Comparison of ENCODE assay signal across 24 cellular contexts in the genomic region with DNA sequence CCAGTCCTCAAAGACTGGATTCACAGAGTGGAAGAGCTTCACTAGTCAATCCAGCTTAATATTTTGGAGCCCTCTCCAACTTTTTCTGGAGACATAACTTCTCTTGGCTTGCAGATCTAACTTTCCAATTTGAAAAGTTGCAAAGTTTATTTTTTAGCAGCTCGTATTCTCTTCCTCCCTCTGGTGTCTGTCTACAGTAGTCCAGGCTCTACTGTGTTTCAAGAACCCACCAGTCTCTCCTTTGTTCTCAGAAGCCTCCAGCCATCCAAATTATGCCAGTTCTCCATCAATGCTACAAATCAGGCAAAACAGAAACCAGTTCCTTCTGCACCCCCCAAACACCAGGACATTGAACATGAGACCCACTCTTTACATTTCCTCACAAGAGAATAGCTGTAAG.
DNase-seq lines count a peak whose midpoint lies in the region; ATAC-seq and TF ChIP-seq lines count a peak whose summit lies in the region.
"Had no signal": no experiment of that assay in that cellular context is flagged by ENCODE, and none has a peak within 500 bp of the region (broad histone marks: within the 10 kb centered on the region; RNA-seq: fewer than 3 reads in every experiment).

No MANE protein-coding gene starts in this region.

- ATAC-seq in HG03097 (IDR thresholded peaks at IDR 0.05; ENCODE audit: low FRiP score, unreplicated experiment): no peak
- ATAC-seq in left ventricle myocardium superior: no peak
- ATAC-seq: GM23338, HCT116, HepG2 had no signal

- H3K27me3 ChIP-seq in brain microvascular endothelial cell (replicated peaks): no peaks in the 10 kb centered on the region
- H3K27me3 ChIP-seq: BLaER1 treated with 17β-estradiol and CSF1 and Interleukin-3, amounts not matched to agents 10 nM and 100 nM had no signal

- POLR2A ChIA-PET in HEK293T (lab: Yijun Ruan, JAX): no interaction called here

- no peak overlapping the region for H3K4me3 ChIP-seq in brain microvascular endothelial cell (ENCODE audit: low read depth, low read length)
- no peak overlapping the region for H3K4me3 ChIP-seq in fibroblast of pulmonary artery (replicated peaks; ENCODE audit: low read depth, low read length)
- H3K4me3 ChIP-seq: BLaER1 treated with 17β-estradiol and CSF1 and Interleukin-3, amounts not matched to agents 10 nM and 100 nM; GM23338 had no signal

- DNase-seq in ACHN (peak; percentile 7), HEK293T (ENCODE audit: extremely low spot score) (peak; percentile 11), brain microvascular endothelial cell (no peak), fibroblast of pulmonary artery (ENCODE audit: low read depth) (no peak), cardiac septum (ENCODE audit: low spot score) (no peak), left ventricle myocardium superior (no peak), NCI-H128 (lab: John Stamatoyannopoulos, UW; ENCODE audit: unreplicated experiment) (no peak)
- DNase-seq: 8988T; CD4-positive, alpha-beta T cell; EL; Karpas-422; NCI-H1092; NCI-H1436; NCI-H187; NCI-H446 treated with DMSO at 0.1 percent for 48 hours; NCI-H526 treated with DMSO at 0.1 percent for 48 hours; SHP77; T-helper 1 cell had no signal

- CTCF ChIA-PET in HEK293T (lab: Yijun Ruan, JAX): interaction anchor here (0.7 kb wide), 1 partner anchor 127 kb away, joined by 3 read pairs; no protein-coding TSS in a partner anchor

- H3K36me3 ChIP-seq in brain microvascular endothelial cell (replicated peaks): no peaks in the 10 kb centered on the region
- H3K36me3 ChIP-seq: BLaER1 treated with 17β-estradiol and CSF1 and Interleukin-3, amounts not matched to agents 10 nM and 100 nM had no signal

- intact Hi-C loops in cardiac septum (cut with DNase I) (no loop called here), left ventricle myocardium superior (cut with micrococcal nuclease) (no loop called here)

- H3K27ac ChIP-seq in brain microvascular endothelial cell: no peak overlapping the region
- H3K27ac ChIP-seq: BLaER1 treated with 17β-estradiol and CSF1 and Interleukin-3, amounts not matched to agents 10 nM and 100 nM; RWPE1 had no signal

- in situ Hi-C loops in ACHN (cut with HindIII; ENCODE audit: low pct_ligation_motif_present, low pct_unique_long_range_greater_than_20kb, low sequenced_read_pairs): no loop called here
- in situ Hi-C loops in brain microvascular endothelial cell (cut with HindIII; ENCODE audit: low pct_ligation_motif_present, low sequenced_read_pairs): no loop called here

- TF ChIP-seq CTCF in brain microvascular endothelial cell (IDR thresholded peaks at IDR 0.05; ENCODE audit: low read depth, low read length, missing control alignments) (peak; percentile 27), fibroblast of pulmonary artery (IDR thresholded peaks at IDR 0.05; ENCODE audit: low read length, missing control alignments) (peak; percentile 14)

TF ChIP-seq in HEK293T, 16 proteins besides CTCF, POLR2A, EP300 and RAD21:
- TF ChIP-seq ZNF384 (IDR thresholded peaks at IDR 0.05) (no peak), FOXM1 (IDR thresholded peaks at IDR 0.05; ENCODE audit: borderline replicate concordance) (no peak), TARDBP (IDR thresholded peaks at IDR 0.05) (no peak), L3MBTL2 (conservative IDR thresholded peaks at IDR 0.05) (no peak), FOXA1 (IDR thresholded peaks at IDR 0.05) (no peak), CTBP1 (IDR thresholded peaks at IDR 0.05; ENCODE audit: borderline replicate concordance) (no peak), NFRKB (IDR thresholded peaks at IDR 0.05) (no peak), SUZ12 (IDR thresholded peaks at IDR 0.05) (no peak), BHLHE40 (IDR thresholded peaks at IDR 0.05; ENCODE audit: borderline replicate concordance) (no peak), FOXK2 (IDR thresholded peaks at IDR 0.05) (no peak), SP1 (IDR thresholded peaks at IDR 0.05) (no peak), ELF4 (IDR thresholded peaks at IDR 0.05) (no peak), LEF1 (IDR thresholded peaks at IDR 0.05; ENCODE audit: borderline replicate concordance) (no peak)
- TF ChIP-seq, protein P1, sequence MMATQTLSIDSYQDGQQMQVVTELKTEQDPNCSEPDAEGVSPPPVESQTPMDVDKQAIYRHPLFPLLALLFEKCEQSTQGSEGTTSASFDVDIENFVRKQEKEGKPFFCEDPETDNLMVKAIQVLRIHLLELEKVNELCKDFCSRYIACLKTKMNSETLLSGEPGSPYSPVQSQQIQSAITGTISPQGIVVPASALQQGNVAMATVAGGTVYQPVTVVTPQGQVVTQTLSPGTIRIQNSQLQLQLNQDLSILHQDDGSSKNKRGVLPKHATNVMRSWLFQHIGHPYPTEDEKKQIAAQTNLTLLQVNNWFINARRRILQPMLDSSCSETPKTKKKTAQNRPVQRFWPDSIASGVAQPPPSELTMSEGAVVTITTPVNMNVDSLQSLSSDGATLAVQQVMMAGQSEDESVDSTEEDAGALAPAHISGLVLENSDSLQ (IDR thresholded peaks at IDR 0.05): no peak

Comparison
In these comparisons a context has a peak if more than half of its experiments do, and no peak if none do; other contexts are left out.
1. DNase-seq: peak in ACHN (single experiment) and HEK293T (single experiment); none in brain microvascular endothelial cell (single experiment), fibroblast of pulmonary artery (single experiment), cardiac septum (single experiment), left ventricle myocardium superior (single experiment) and NCI-H128 (single experiment).